In genomic region chr6:68639826-68640505, GRCh38 we compare ENCODE assay signal across 1 cellular context.
A peak's percentile ranks its signal among the peaks of the same experiment; 100 is the strongest.
TF ChIP-seq lines count a peak whose summit lies in the region.

No MANE protein-coding gene starts in this region.

TF ChIP-seq in K562, 482 proteins besides CTCF, POLR2A, EP300 and RAD21 (continued from another document and continues in another):
- TF ChIP-seq ZNF512 (tag; IDR thresholded peaks at IDR 0.05) (no peak), ZNF134 (CRISPR knock-in tag; conservative IDR thresholded peaks at IDR 0.05) (no peak), ETV1 (tag; conservative IDR thresholded peaks at IDR 0.05; ENCODE audit: low read depth) (peak; percentile 81), PBX2 (CRISPR knock-in tag; IDR thresholded peaks at IDR 0.05; ENCODE audit: low read depth) (no peak), PBX2 (tag; conservative IDR thresholded peaks at IDR 0.05; ENCODE audit: low read depth) (peak; percentile 96), ETV6 (IDR thresholded peaks at IDR 0.05; ENCODE audit: borderline replicate concordance in 1 of 2, low read depth in 2 of 2, low read length in 1 of 2) (peak; percentile 17 to 85; a peak in 2 of 4 replicates), ETV6 (CRISPR knock-in tag; IDR thresholded peaks at IDR 0.05; ENCODE audit: borderline replicate concordance) (no peak), PPARD (CRISPR knock-in tag; IDR thresholded peaks at IDR 0.05) (no peak), MCM7 (IDR thresholded peaks at IDR 0.05) (no peak), MAZ (CRISPR knock-in tag; conservative IDR thresholded peaks at IDR 0.05 in 1 of 2, IDR thresholded peaks at IDR 0.05 in 1 of 2) (peak in 1 of 2 experiments; percentile 27; a peak in 1 of 4 replicates), SNIP1 (IDR thresholded peaks at IDR 0.05; ENCODE audit: low read depth) (no peak), ZNF174 (CRISPR knock-in tag; IDR thresholded peaks at IDR 0.05) (no peak), CEBPG (CRISPR knock-in tag; IDR thresholded peaks at IDR 0.05) (no peak), CEBPG (tag; conservative IDR thresholded peaks at IDR 0.05 in 1 of 2, IDR thresholded peaks at IDR 0.05 in 1 of 2) (peak in 1 of 2 experiments; percentile 36; a peak in 1 of 4 replicates), HNRNPLL (IDR thresholded peaks at IDR 0.05; ENCODE audit: low read depth, low read length, poor library complexity, severe bottlenecking) (peak; percentile 62), ELF2 (CRISPR knock-in tag; IDR thresholded peaks at IDR 0.05) (0 out of 2 replicates have a peak, but pooled peaks have one; percentile 19), SPI1 (IDR thresholded peaks at IDR 0.05; ENCODE audit: borderline replicate concordance, low read depth, low read length) (peak; percentile 95), MAFK (IDR thresholded peaks at IDR 0.05; ENCODE audit: low read length) (no peak), AFF4 (CRISPR knock-in tag; IDR thresholded peaks at IDR 0.05) (no peak), ZNF316 (IDR thresholded peaks at IDR 0.05) (no peak), SMARCA5 (IDR thresholded peaks at IDR 0.05) (no peak), ZNF431 (CRISPR knock-in tag; IDR thresholded peaks at IDR 0.05) (no peak), ARID3A (IDR thresholded peaks at IDR 0.05; ENCODE audit: borderline replicate concordance, low read depth, low read length) (peak; percentile 57; the same call in 1 of the 2 replicates), EGR1 (conservative IDR thresholded peaks at IDR 0.05) (0 out of 2 replicates have a peak, but pooled peaks have one; percentile 22), CC2D1A (IDR thresholded peaks at IDR 0.05) (peak; percentile 34; the same call in 1 of the 2 replicates), HSF4 (CRISPR knock-in tag; IDR thresholded peaks at IDR 0.05; ENCODE audit: borderline replicate concordance) (no peak), NR2C2 (CRISPR knock-in tag; IDR thresholded peaks at IDR 0.05) (no peak), NR2C2 (tag; IDR thresholded peaks at IDR 0.05) (0 out of 2 replicates have a peak, but pooled peaks have one; percentile 25), RBM25 (IDR thresholded peaks at IDR 0.05; ENCODE audit: low read depth, low read length, severe bottlenecking) (no peak), ILF3 (IDR thresholded peaks at IDR 0.05; ENCODE audit: borderline replicate concordance) (no peak), GATAD2A (IDR thresholded peaks at IDR 0.05) (peak; percentile 20; the same call in 1 of the 2 replicates), KLF6 (CRISPR knock-in tag; IDR thresholded peaks at IDR 0.05; ENCODE audit: borderline replicate concordance) (no peak)
- TF ChIP-seq, protein P1, sequence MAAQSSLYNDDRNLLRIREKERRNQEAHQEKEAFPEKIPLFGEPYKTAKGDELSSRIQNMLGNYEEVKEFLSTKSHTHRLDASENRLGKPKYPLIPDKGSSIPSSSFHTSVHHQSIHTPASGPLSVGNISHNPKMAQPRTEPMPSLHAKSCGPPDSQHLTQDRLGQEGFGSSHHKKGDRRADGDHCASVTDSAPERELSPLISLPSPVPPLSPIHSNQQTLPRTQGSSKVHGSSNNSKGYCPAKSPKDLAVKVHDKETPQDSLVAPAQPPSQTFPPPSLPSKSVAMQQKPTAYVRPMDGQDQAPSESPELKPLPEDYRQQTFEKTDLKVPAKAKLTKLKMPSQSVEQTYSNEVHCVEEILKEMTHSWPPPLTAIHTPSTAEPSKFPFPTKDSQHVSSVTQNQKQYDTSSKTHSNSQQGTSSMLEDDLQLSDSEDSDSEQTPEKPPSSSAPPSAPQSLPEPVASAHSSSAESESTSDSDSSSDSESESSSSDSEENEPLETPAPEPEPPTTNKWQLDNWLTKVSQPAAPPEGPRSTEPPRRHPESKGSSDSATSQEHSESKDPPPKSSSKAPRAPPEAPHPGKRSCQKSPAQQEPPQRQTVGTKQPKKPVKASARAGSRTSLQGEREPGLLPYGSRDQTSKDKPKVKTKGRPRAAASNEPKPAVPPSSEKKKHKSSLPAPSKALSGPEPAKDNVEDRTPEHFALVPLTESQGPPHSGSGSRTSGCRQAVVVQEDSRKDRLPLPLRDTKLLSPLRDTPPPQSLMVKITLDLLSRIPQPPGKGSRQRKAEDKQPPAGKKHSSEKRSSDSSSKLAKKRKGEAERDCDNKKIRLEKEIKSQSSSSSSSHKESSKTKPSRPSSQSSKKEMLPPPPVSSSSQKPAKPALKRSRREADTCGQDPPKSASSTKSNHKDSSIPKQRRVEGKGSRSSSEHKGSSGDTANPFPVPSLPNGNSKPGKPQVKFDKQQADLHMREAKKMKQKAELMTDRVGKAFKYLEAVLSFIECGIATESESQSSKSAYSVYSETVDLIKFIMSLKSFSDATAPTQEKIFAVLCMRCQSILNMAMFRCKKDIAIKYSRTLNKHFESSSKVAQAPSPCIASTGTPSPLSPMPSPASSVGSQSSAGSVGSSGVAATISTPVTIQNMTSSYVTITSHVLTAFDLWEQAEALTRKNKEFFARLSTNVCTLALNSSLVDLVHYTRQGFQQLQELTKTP (IDR thresholded peaks at IDR 0.05; ENCODE audit: low read depth in 1 of 2, partially characterized antibody in 2 of 2): peak in 1 of 2 experiments; percentile 15
- TF ChIP-seq, protein P2, sequence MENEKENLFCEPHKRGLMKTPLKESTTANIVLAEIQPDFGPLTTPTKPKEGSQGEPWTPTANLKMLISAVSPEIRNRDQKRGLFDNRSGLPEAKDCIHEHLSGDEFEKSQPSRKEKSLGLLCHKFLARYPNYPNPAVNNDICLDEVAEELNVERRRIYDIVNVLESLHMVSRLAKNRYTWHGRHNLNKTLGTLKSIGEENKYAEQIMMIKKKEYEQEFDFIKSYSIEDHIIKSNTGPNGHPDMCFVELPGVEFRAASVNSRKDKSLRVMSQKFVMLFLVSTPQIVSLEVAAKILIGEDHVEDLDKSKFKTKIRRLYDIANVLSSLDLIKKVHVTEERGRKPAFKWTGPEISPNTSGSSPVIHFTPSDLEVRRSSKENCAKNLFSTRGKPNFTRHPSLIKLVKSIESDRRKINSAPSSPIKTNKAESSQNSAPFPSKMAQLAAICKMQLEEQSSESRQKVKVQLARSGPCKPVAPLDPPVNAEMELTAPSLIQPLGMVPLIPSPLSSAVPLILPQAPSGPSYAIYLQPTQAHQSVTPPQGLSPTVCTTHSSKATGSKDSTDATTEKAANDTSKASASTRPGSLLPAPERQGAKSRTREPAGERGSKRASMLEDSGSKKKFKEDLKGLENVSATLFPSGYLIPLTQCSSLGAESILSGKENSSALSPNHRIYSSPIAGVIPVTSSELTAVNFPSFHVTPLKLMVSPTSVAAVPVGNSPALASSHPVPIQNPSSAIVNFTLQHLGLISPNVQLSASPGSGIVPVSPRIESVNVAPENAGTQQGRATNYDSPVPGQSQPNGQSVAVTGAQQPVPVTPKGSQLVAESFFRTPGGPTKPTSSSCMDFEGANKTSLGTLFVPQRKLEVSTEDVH (IDR thresholded peaks at IDR 0.05; ENCODE audit: low read depth, partially characterized antibody): no peak
- TF ChIP-seq, protein P3, sequence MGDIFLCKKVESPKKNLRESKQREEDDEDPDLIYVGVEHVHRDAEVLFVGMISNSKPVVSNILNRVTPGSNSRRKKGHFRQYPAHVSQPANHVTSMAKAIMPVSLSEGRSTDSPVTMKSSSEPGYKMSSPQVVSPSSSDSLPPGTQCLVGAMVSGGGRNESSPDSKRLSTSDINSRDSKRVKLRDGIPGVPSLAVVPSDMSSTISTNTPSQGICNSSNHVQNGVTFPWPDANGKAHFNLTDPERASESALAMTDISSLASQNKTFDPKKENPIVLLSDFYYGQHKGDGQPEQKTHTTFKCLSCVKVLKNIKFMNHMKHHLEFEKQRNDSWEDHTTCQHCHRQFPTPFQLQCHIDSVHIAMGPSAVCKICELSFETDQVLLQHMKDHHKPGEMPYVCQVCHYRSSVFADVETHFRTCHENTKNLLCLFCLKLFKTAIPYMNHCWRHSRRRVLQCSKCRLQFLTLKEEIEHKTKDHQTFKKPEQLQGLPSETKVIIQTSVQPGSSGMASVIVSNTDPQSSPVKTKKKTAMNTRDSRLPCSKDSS (IDR thresholded peaks at IDR 0.05; ENCODE audit: low read depth, partially characterized antibody): no peak
- TF ChIP-seq, protein P4, sequence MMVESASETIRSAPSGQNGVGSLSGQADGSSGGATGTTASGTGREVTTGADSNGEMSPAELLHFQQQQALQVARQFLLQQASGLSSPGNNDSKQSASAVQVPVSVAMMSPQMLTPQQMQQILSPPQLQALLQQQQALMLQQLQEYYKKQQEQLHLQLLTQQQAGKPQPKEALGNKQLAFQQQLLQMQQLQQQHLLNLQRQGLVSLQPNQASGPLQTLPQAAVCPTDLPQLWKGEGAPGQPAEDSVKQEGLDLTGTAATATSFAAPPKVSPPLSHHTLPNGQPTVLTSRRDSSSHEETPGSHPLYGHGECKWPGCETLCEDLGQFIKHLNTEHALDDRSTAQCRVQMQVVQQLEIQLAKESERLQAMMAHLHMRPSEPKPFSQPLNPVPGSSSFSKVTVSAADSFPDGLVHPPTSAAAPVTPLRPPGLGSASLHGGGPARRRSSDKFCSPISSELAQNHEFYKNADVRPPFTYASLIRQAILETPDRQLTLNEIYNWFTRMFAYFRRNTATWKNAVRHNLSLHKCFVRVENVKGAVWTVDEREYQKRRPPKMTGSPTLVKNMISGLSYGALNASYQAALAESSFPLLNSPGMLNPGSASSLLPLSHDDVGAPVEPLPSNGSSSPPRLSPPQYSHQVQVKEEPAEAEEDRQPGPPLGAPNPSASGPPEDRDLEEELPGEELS (CRISPR knock-in tag; IDR thresholded peaks at IDR 0.05; ENCODE audit: borderline replicate concordance): no peak
